ENCODE assay signal across 8 cellular contexts in genomic region chr16:22293137-22294106, GRCh38.
"Had no signal": no experiment of that assay in that cellular context is flagged by ENCODE, and none has a peak within 500 bp of the region (broad histone marks: within the 10 kb centered on the region; RNA-seq: fewer than 3 reads in every experiment).

No MANE protein-coding gene starts in this region.

- H3K9me3 Mint-ChIP-seq: H9 had no signal

- H3K9ac ChIP-seq: GM23248 had no signal

- H3K4me3 ChIP-seq: GM23248 had no signal

- H2AFZ ChIP-seq: GM23248 had no signal

- H3K27ac ChIP-seq: GM23248, HL-60 had no signal

- FAIRE-seq: H1, H54 had no signal

- DNase-seq: GM23248, H9, HCEC 1CT, IMR-90, KBM-7 had no signal

- H3K4me3 Mint-ChIP-seq: H9 had no signal
